In the genomic region with DNA sequence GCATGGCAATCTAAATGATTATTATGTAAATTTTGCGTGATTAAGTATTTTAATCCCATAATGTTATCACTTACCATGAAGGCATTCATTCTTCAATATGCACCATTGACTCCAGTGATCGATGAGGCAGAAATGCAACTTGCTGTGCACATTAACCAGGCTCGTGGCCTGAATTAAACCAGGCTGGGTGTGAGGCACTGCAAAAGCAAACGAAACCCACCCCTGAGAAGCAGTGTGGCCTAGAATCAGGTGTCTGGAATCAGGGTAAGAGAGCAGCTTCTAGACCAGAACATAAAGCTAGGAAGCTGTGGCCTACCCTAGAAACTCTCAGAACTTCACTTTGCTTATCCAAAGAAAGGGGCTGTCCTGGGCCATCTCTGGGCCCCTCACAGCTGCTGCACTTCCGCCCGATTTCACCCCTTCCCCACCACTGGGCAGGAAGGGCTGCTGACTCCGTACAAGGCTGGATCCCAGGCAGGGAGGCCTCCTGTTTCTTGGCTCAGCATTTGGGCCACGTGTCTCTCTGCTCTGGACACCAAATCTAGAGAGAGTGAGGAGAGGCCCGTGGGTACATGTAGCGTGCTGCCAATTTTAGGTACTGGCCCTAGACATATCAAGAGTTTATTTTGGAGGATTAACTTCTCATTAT, we compare ENCODE assay signal across 22 cellular contexts. TPM values are rescaled to one million over a fixed set of nuclear protein-coding genes. Genes with fewer than 3 reads are reported as not detected.
DNase-seq lines count a peak whose midpoint lies in the region; ATAC-seq, FAIRE-seq and TF ChIP-seq lines count a peak whose summit lies in the region.
"Had no signal": no experiment of that assay in that cellular context is flagged by ENCODE, and none has a peak within 500 bp of the region (broad histone marks: within the 10 kb centered on the region; RNA-seq: fewer than 3 reads in every experiment).

No MANE protein-coding gene starts in this region.

- TF ChIP-seq CTCF in RWPE1 (conservative IDR thresholded peaks at IDR 0.05; ENCODE audit: low read depth) (no peak), dorsolateral prefrontal cortex (IDR thresholded peaks at IDR 0.05 in 54 of 56, conservative IDR thresholded peaks at IDR 0.05 in 2 of 56; ENCODE audit: low read depth in 1 of 56, partially characterized antibody in 56 of 56) (no peak)

- FAIRE-seq in H54 (lab: Jason Lieb, UNC): no peak
- FAIRE-seq: A204.1, G401.6, GM12891, HepG2 had no signal

- CTCF ChIA-PET in RWPE1 (lab: Yijun Ruan, JAX): no interaction called here

- H3K36me3 ChIP-seq in BLaER1: no peaks in the 10 kb centered on the region
- H3K36me3 ChIP-seq: MG63, Peyer's patch, SJCRH30 had no signal

- H3K9ac ChIP-seq in BLaER1: no peak overlapping the region

- H3K27me3 ChIP-seq in BLaER1 (peaks cover 30% of the 10 kb centered on the region), dorsolateral prefrontal cortex (no peaks in the 10 kb centered on the region)
- H3K27me3 ChIP-seq: MG63, Peyer's patch, SJCRH30 had no signal

- H3K4me1 ChIP-seq in BLaER1: peaks cover 26% of the 10 kb centered on the region
- H3K4me1 ChIP-seq: SJCRH30 had no signal

- POLR2A ChIA-PET in RWPE1 (lab: Yijun Ruan, JAX; ENCODE audit: low non-redundant PET): no interaction called here

- intact Hi-C loops in left cardiac atrium (cut with DNase I): no loop called here
- intact Hi-C loops in dorsolateral prefrontal cortex (cut with DNase I): no loop called here

- H3K27ac ChIP-seq in BLaER1 (no peak overlapping the region), RWPE1 (peak overlapping the region; percentile 35), dorsolateral prefrontal cortex (peak overlapping the region in 3 of 59 donors; percentile 10 to 30 (median 27))
- H3K27ac ChIP-seq: Peyer's patch, SJCRH30 had no signal

- peak; percentile 30 to 46 for ATAC-seq in left cardiac atrium
- ATAC-seq: HepG2 had no signal

- peaks cover 5% of the 10 kb centered on the region; the same call in 1 of the 2 replicates for H3K9me3 ChIP-seq in BLaER1
- H3K9me3 ChIP-seq: MG63, Peyer's patch, SJCRH30 had no signal

- TF ChIP-seq POLR2A in H54 (IDR thresholded peaks at IDR 0.05; ENCODE audit: low read depth, low read length): no peak

- in situ Hi-C loops in KBM-7 (cut with MboI; ENCODE audit: low pct_unique_long_range_greater_than_20kb, low sequenced_read_pairs): loop anchor here (25.0 kb wide), 1 partner anchor 101 kb away; no protein-coding TSS in a partner anchor

- no peak for DNase-seq in RWPE1 (ENCODE audit: low spot score)
- DNase-seq in left cardiac atrium: peak; percentile 52
- peak; percentile 44 for DNase-seq in medulla oblongata (ENCODE audit: extremely low spot score)
- no peak for DNase-seq in dorsolateral prefrontal cortex
- no peak for DNase-seq in H54 (ENCODE audit: insufficient read length, low spot score)
- no peak for DNase-seq in activated T-cell treated with anti-CD3 and anti-CD28 coated beads, Interleukin-2, amount 50 U/mL, for 48 hours
- no peak for DNase-seq in KBM-7
- DNase-seq: Calu3; CD4-positive, CD25-positive, alpha-beta regulatory T cell; H9; MG63; NCI-H1092 treated with DMSO at 0.1 percent for 48 hours; NCI-H1694; NCI-H446 treated with DMSO at 0.1 percent for 48 hours; NCI-H748 treated with DMSO at 0.1 percent for 48 hours; Peyer's patch; SJCRH30 had no signal

- H3K4me2 ChIP-seq in BLaER1: peak overlapping the region; percentile 55

- H3K4me3 ChIP-seq in BLaER1 (no peak overlapping the region), dorsolateral prefrontal cortex (no peak overlapping the region)
- H3K4me3 ChIP-seq: MG63, Peyer's patch, SJCRH30 had no signal

- H4K20me1 ChIP-seq in BLaER1: no peaks in the 10 kb centered on the region

RNA-seq across cellular contexts. Expression of gene PTPRE, which starts 4.4 kb away (rescaled TPM):
- 10 to 100 TPM; 14.2 to 24.3 TPM for total RNA-seq in left cardiac atrium
- total RNA-seq in dorsolateral prefrontal cortex: 10 to 100 TPM; 26.2 to 55.9 (median 39.1) TPM

RNA-seq across cellular contexts. Expression of gene CLRN3, which starts 18.6 kb away (rescaled TPM):
- total RNA-seq in left cardiac atrium (not detected), dorsolateral prefrontal cortex (1 to 10 TPM in 6 of 120 experiments, under 1 TPM in 42, not detected in 72; 0.25 to 1.7 (median 0.59) TPM)
- total RNA-seq: CD4-positive, CD25-positive, alpha-beta regulatory T cell; H9; HepG2; SJCRH30 had no signal

Comparison
In these comparisons a context has a peak if more than half of its experiments do, and no peak if none do; other contexts are left out.
1. DNase-seq: peak in left cardiac atrium (single experiment) and medulla oblongata (single experiment); none in RWPE1 (single experiment), dorsolateral prefrontal cortex (0 of 10), H54 (single experiment), activated T-cell treated with anti-CD3 and anti-CD28 coated beads, Interleukin-2, amount 50 U/mL, for 48 hours (0 of 2) and KBM-7 (single experiment).